8 cellular contexts compared by ENCODE assay signal in genomic region chr13:43787998-43788397, GRCh38. TPM values are rescaled to one million over a fixed set of nuclear protein-coding genes. Genes with fewer than 3 reads are reported as not detected.
DNase-seq lines count a peak whose midpoint lies in the region; ATAC-seq, FAIRE-seq and TF ChIP-seq lines count a peak whose summit lies in the region.

No MANE protein-coding gene starts in this region.

- no peak overlapping the region for H3K4me3 ChIP-seq in bronchial epithelial cell (ENCODE audit: low read depth, low read length)

- H3K4me1 Mint-ChIP-seq in nephron = peaks cover 23% of the 10 kb centered on the region

- DNase-seq in GM03348 (ENCODE audit: low spot score) = peak; percentile 38
- DNase-seq in NCI-H146 (lab: John Stamatoyannopoulos, UW) = peak; percentile 75
- DNase-seq in bronchial epithelial cell (ENCODE audit: low read depth) = peak; percentile 38
- no peak for DNase-seq in glomerular visceral epithelial cell (ENCODE audit: extremely low spot score)
- DNase-seq in cerebellum (ENCODE audit: low spot score) = no peak
- no peak for DNase-seq in NOMO-1 treated with dmso at 0.1 percent for 144 hours (lab: John Stamatoyannopoulos, UW; ENCODE audit: unreplicated experiment)

- no peaks in the 10 kb centered on the region for H3K27me3 ChIP-seq in bronchial epithelial cell (ENCODE audit: control insufficient read depth, insufficient read depth, low read length)

- no peaks in the 10 kb centered on the region for H3K36me3 Mint-ChIP-seq in nephron (ENCODE audit: low read depth)

- H3K36me3 ChIP-seq in bronchial epithelial cell (ENCODE audit: control insufficient read depth, insufficient read depth, low read length) = no peaks in the 10 kb centered on the region

- peaks cover 14% of the 10 kb centered on the region for H3K27me3 Mint-ChIP-seq in nephron (ENCODE audit: low read depth)

- peak overlapping the region; percentile 59 to 89 (median 76) for H3K27ac Mint-ChIP-seq in nephron

- ATAC-seq in HG02973 (IDR thresholded peaks at IDR 0.05; ENCODE audit: unreplicated experiment) = no peak

- peak overlapping the region; percentile 82 to 97 (median 89) for H3K4me3 Mint-ChIP-seq in nephron

- no peak for FAIRE-seq in bronchial epithelial cell (lab: Jason Lieb, UNC)

- TF ChIP-seq CTCF in bronchial epithelial cell (IDR thresholded peaks at IDR 0.05; ENCODE audit: insufficient read depth, low read length, severe bottlenecking) = peak; percentile 36
- no peak for TF ChIP-seq CTCF in nephron (IDR thresholded peaks at IDR 0.05; ENCODE audit: unreplicated experiment in 3 of 3)

- H3K9me3 Mint-ChIP-seq in nephron = no peaks in the 10 kb centered on the region

RNA-seq across cellular contexts. Expression of gene ENOX1, which starts 1.2 kb away (rescaled TPM):
- total RNA-seq in bronchial epithelial cell (0.51 and 0.79 TPM in 2 replicates), cerebellum (19.7 TPM)

Comparison
In these comparisons a context has a peak if more than half of its experiments do, and no peak if none do; other contexts are left out.
1. DNase-seq: peak in GM03348 (single experiment), NCI-H146 (single experiment) and bronchial epithelial cell (single experiment); none in glomerular visceral epithelial cell (single experiment), cerebellum (single experiment) and NOMO-1 treated with dmso at 0.1 percent for 144 hours (single experiment).
2. RNA of gene ENOX1, which starts 1.2 kb away (total RNA-seq): 19.7 TPM in cerebellum (single experiment); 0.51 to 0.79 TPM in bronchial epithelial cell; every median in the first group is over 10 times any median in the second.